ENCODE assay signal across 35 cellular contexts in genomic region chr2:499726-500125, GRCh38.
"Had no signal": no experiment of that assay in that cellular context is flagged by ENCODE, and none has a peak within 500 bp of the region (broad histone marks: within the 10 kb centered on the region; RNA-seq: fewer than 3 reads in every experiment).

No MANE protein-coding gene starts in this region.

- H3K36me3 Mint-ChIP-seq: activated CD4-positive, alpha-beta memory T cell treated with anti-CD3 and anti-CD28 coated beads for 36 hours; activated naive CD4-positive, alpha-beta T cell treated with anti-CD3 and anti-CD28 coated beads, Interleukin-2, amount 50 U/mL, for 72 hours; activated naive CD8-positive, alpha-beta T cell treated with anti-CD3 and anti-CD28 coated beads for 36 hours had no signal

- DNase-seq: activated B cell treated with CpG ODN at 0.5 μM for 24 hours; activated CD4-positive, alpha-beta memory T cell treated with anti-CD3 and anti-CD28 coated beads for 36 hours; activated CD4-positive, alpha-beta T cell treated with anti-CD3 and anti-CD28 coated beads for 4 hours; activated CD4-positive, alpha-beta T cell treated with anti-CD3 and anti-CD28 coated beads, Interleukin-2, amount 10 ng/mL, durations not matched to agents 24 days and 14 days; activated CD4-positive, alpha-beta T cell treated with anti-CD3 and anti-CD28 coated beads, Interleukin-2, amount 50 U/mL, for 1 hour; activated CD4-positive, alpha-beta T cell treated with anti-CD3 and anti-CD28 coated beads, Interleukin-2, amount 50 U/mL, for 4 hours; activated CD4-positive, CD25-positive, alpha-beta regulatory T cell treated with anti-CD3 and anti-CD28 coated beads, Interleukin-2, amount 50 U/mL, for 72 hours; activated CD8-positive, alpha-beta memory T cell treated with anti-CD3 and anti-CD28 coated beads, Interleukin-2, amount 50 U/mL, for 4 hours; activated CD8-positive, alpha-beta T cell treated with anti-CD3 and anti-CD28 coated beads for 36 hours; activated effector memory CD4-positive, alpha-beta T cell treated with anti-CD3 and anti-CD28 coated beads, Interleukin-2, amount 50 U/mL, for 16 hours; activated gamma-delta T cell treated with Interleukin-2 at 50 U/mL for 16 hours; activated naive CD4-positive, alpha-beta T cell; activated naive CD4-positive, alpha-beta T cell treated with anti-CD3 and anti-CD28 coated beads for 36 hours; activated naive CD4-positive, alpha-beta T cell treated with anti-CD3 and anti-CD28 coated beads, Interleukin-2, amount 50 U/mL, for 16 hours; activated naive CD8-positive, alpha-beta T cell treated with anti-CD3 and anti-CD28 coated beads for 36 hours; activated T-cell treated with anti-CD3 and anti-CD28 coated beads for 4 hours; activated T-cell treated with anti-CD3 and anti-CD28 coated beads, Interleukin-2, amount 50 U/mL, for 1 hour; activated T-cell treated with anti-CD3 and anti-CD28 coated beads, Interleukin-2, amount 50 U/mL, for 4 hours; activated T-cell treated with anti-CD3 and anti-CD28 coated beads, Interleukin-2, amount 50 U/mL, for 72 hours; adrenal gland; amniotic stem cell; aorta; body of pancreas; brain microvascular endothelial cell; central memory CD4-positive, alpha-beta T cell; T-helper 1 cell; T-helper 2 cell; T-helper 9 cell had no signal

- H3K27ac Mint-ChIP-seq: activated B cell treated with CpG ODN at 0.5 μM for 24 hours; activated CD4-positive, alpha-beta memory T cell treated with anti-CD3 and anti-CD28 coated beads for 36 hours; activated CD4-positive, alpha-beta T cell treated with anti-CD3 and anti-CD28 coated beads, Interleukin-2, amount 10 ng/mL, durations not matched to agents 24 days and 14 days; activated CD8-positive, alpha-beta T cell treated with anti-CD3 and anti-CD28 coated beads for 36 hours; activated naive CD4-positive, alpha-beta T cell treated with anti-CD3 and anti-CD28 coated beads for 36 hours; activated naive CD4-positive, alpha-beta T cell treated with anti-CD3 and anti-CD28 coated beads, Interleukin-2, amount 50 U/mL, for 72 hours; activated naive CD8-positive, alpha-beta T cell treated with anti-CD3 and anti-CD28 coated beads for 36 hours; activated T-cell treated with anti-CD3 and anti-CD28 coated beads, Interleukin-2, amount 50 U/mL, for 72 hours; activated T-helper 1 cell treated with anti-CD3 and anti-CD28 coated beads, Interleukin-12 subunit alpha, Interleukin-12 subunit beta, Interleukin-2, Interleukin-4 antibody, amounts not matched to agents 30 ng/mL and 10 ng/mL and 1 ng/mL, durations not matched to agents 14 hours and 24 hours and 36 hours; activated T-helper 17 cell treated with anti-CD3 and anti-CD28 coated beads, Interleukin-2, amount 50 U/mL, for 72 hours; T-helper 1 cell treated with Interleukin-12 subunit alpha and Interleukin-12 subunit beta and Interleukin-4 antibody, amounts not matched to agents 30 μg/mL and 1 μg/mL, for 36 hours; T-helper 2 cell treated with Interferon-gamma antibody and Interleukin-4, amounts not matched to agents 5 μg/mL and 100 μg/mL, for 36 hours had no signal

- H3K4me3 Mint-ChIP-seq: activated B cell treated with CpG ODN at 0.5 μM for 24 hours; activated CD4-positive, alpha-beta memory T cell treated with anti-CD3 and anti-CD28 coated beads for 36 hours; activated CD4-positive, alpha-beta T cell treated with anti-CD3 and anti-CD28 coated beads, Interleukin-2, amount 10 ng/mL, durations not matched to agents 24 days and 14 days; activated CD8-positive, alpha-beta T cell treated with anti-CD3 and anti-CD28 coated beads for 36 hours; activated naive CD4-positive, alpha-beta T cell treated with anti-CD3 and anti-CD28 coated beads for 36 hours; activated naive CD8-positive, alpha-beta T cell treated with anti-CD3 and anti-CD28 coated beads for 36 hours; activated T-cell treated with anti-CD3 and anti-CD28 coated beads, Interleukin-2, amount 50 U/mL, for 4 hours; activated T-cell treated with anti-CD3 and anti-CD28 coated beads, Interleukin-2, amount 50 U/mL, for 72 hours; activated T-helper 1 cell treated with anti-CD3 and anti-CD28 coated beads, Interleukin-12 subunit alpha, Interleukin-12 subunit beta, Interleukin-2, Interleukin-4 antibody, amounts not matched to agents 30 ng/mL and 10 ng/mL and 1 ng/mL, durations not matched to agents 14 hours and 24 hours and 36 hours; activated T-helper 17 cell treated with anti-CD3 and anti-CD28 coated beads, Interleukin-2, amount 50 U/mL, for 72 hours; T-helper 1 cell treated with Interleukin-12 subunit alpha and Interleukin-12 subunit beta and Interleukin-4 antibody, amounts not matched to agents 30 μg/mL and 1 μg/mL, for 36 hours; T-helper 2 cell treated with Interferon-gamma antibody and Interleukin-4, amounts not matched to agents 5 μg/mL and 100 μg/mL, for 36 hours had no signal

- H3K27me3 Mint-ChIP-seq: activated CD4-positive, alpha-beta memory T cell treated with anti-CD3 and anti-CD28 coated beads for 36 hours; activated CD4-positive, alpha-beta T cell treated with anti-CD3 and anti-CD28 coated beads, Interleukin-2, amount 10 ng/mL, durations not matched to agents 24 days and 14 days had no signal

- H3K4me1 ChIP-seq: adrenal gland, body of pancreas, breast epithelium had no signal

- H3K4me3 ChIP-seq: adrenal gland, body of pancreas, breast epithelium had no signal

- H3K36me3 ChIP-seq: adrenal gland, brain microvascular endothelial cell, breast epithelium had no signal

- H3K9me3 ChIP-seq: adrenal gland, body of pancreas, breast epithelium had no signal

- H3K9me3 Mint-ChIP-seq: activated B cell treated with CpG ODN at 0.5 μM for 24 hours; activated CD4-positive, alpha-beta memory T cell treated with anti-CD3 and anti-CD28 coated beads for 36 hours; activated CD4-positive, alpha-beta T cell treated with anti-CD3 and anti-CD28 coated beads, Interleukin-2, amount 10 ng/mL, durations not matched to agents 24 days and 14 days; activated CD8-positive, alpha-beta T cell treated with anti-CD3 and anti-CD28 coated beads for 36 hours; activated naive CD4-positive, alpha-beta T cell treated with anti-CD3 and anti-CD28 coated beads for 36 hours; activated naive CD4-positive, alpha-beta T cell treated with anti-CD3 and anti-CD28 coated beads, Interleukin-2, amount 50 U/mL, for 72 hours; activated naive CD8-positive, alpha-beta T cell treated with anti-CD3 and anti-CD28 coated beads for 36 hours; activated T-cell treated with anti-CD3 and anti-CD28 coated beads, Interleukin-2, amount 50 U/mL, for 4 hours; activated T-cell treated with anti-CD3 and anti-CD28 coated beads, Interleukin-2, amount 50 U/mL, for 72 hours; activated T-helper 1 cell treated with anti-CD3 and anti-CD28 coated beads, Interleukin-12 subunit alpha, Interleukin-12 subunit beta, Interleukin-2, Interleukin-4 antibody, amounts not matched to agents 30 ng/mL and 10 ng/mL and 1 ng/mL, durations not matched to agents 14 hours and 24 hours and 36 hours; activated T-helper 17 cell treated with anti-CD3 and anti-CD28 coated beads, Interleukin-2, amount 50 U/mL, for 72 hours; T-helper 1 cell treated with Interleukin-12 subunit alpha and Interleukin-12 subunit beta and Interleukin-4 antibody, amounts not matched to agents 30 μg/mL and 1 μg/mL, for 36 hours; T-helper 2 cell treated with Interferon-gamma antibody and Interleukin-4, amounts not matched to agents 5 μg/mL and 100 μg/mL, for 36 hours had no signal

- H3K4me1 Mint-ChIP-seq: activated B cell treated with CpG ODN at 0.5 μM for 24 hours; activated CD4-positive, alpha-beta T cell treated with anti-CD3 and anti-CD28 coated beads, Interleukin-2, amount 10 ng/mL, durations not matched to agents 24 days and 14 days; activated naive CD8-positive, alpha-beta T cell treated with anti-CD3 and anti-CD28 coated beads for 36 hours; activated T-helper 17 cell treated with anti-CD3 and anti-CD28 coated beads, Interleukin-2, amount 50 U/mL, for 72 hours had no signal

- H3K27me3 ChIP-seq: adrenal gland, body of pancreas, brain microvascular endothelial cell, breast epithelium had no signal

- H3K27ac ChIP-seq: adrenal gland, body of pancreas, brain microvascular endothelial cell, breast epithelium, VCaP had no signal
